8 cellular contexts compared by ENCODE assay signal in the genomic region with DNA sequence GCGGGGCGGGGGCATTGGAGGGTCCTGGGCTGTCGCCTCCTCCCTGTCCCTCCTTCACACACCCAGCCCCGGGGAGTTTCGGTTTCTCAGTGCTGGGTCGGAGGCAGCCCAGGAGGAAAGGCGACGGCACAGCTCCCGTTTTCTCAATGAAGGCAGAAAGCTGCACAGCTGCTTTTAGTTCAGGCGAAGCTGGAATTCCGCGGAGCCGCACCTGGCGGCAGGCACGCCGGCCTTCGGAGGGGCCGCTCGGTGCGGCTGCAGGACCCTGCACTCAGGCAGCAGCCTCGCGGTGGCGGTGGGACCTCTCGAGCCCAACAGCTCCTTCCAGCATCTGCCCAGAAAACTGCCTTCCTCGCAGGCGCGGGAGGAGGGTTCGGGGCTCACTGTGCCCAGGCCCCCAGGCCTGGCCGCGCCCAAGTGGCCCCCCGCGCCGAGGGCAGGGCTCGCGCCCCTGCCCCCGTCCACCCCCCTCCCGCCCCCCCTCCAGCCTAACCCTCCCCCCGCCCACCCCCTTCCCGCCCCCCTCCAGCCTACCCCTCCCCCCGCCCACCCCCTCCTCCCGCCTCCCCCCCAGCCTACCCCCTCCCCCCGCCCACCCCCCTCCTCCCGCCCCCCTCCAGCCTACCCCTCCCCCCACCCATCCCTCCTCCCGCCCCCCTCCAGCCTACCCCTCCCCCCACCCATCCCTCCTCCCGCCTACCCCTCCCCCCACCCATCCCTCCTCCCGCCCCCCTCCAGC. TPM values are rescaled to one million over a fixed set of nuclear protein-coding genes. Genes with fewer than 3 reads are reported as not detected.
DNase-seq lines count a peak whose midpoint lies in the region; ATAC-seq, FAIRE-seq and TF ChIP-seq lines count a peak whose summit lies in the region.

No MANE protein-coding gene starts in this region.

- no peaks in the 10 kb centered on the region for H3K36me3 ChIP-seq in kidney (ENCODE audit: control insufficient read depth in 1 of 2, insufficient read depth in 2 of 2, low read length in 2 of 2)
- H3K36me3 ChIP-seq in transverse colon: no peaks in the 10 kb centered on the region

- no peak for TF ChIP-seq POLR2A in transverse colon (IDR thresholded peaks at IDR 0.05)

- no peaks in the 10 kb centered on the region for H3K9me3 Mint-ChIP-seq in activated T-cell treated with anti-CD3 and anti-CD28 coated beads, Interleukin-2, amount 50 U/mL, for 4 hours
- no peaks in the 10 kb centered on the region for H3K9me3 Mint-ChIP-seq in activated naive CD8-positive, alpha-beta T cell treated with anti-CD3 and anti-CD28 coated beads for 36 hours

- intact Hi-C loops in kidney (cut with DNase I) (no loop called here), transverse colon (cut with DNase I; ENCODE audit: low total_unique reads) (no loop called here)

- peaks cover 36% of the 10 kb centered on the region for H3K27me3 Mint-ChIP-seq in activated T-cell treated with anti-CD3 and anti-CD28 coated beads, Interleukin-2, amount 50 U/mL, for 4 hours (ENCODE audit: low read depth)
- H3K27me3 Mint-ChIP-seq in activated naive CD8-positive, alpha-beta T cell treated with anti-CD3 and anti-CD28 coated beads for 36 hours: peaks cover 47% of the 10 kb centered on the region

- no peaks in the 10 kb centered on the region for H3K36me3 Mint-ChIP-seq in activated T-cell treated with anti-CD3 and anti-CD28 coated beads, Interleukin-2, amount 50 U/mL, for 4 hours (ENCODE audit: insufficient read depth)
- no peaks in the 10 kb centered on the region for H3K36me3 Mint-ChIP-seq in activated naive CD8-positive, alpha-beta T cell treated with anti-CD3 and anti-CD28 coated beads for 36 hours

- no peak overlapping the region for H3K27ac Mint-ChIP-seq in activated naive CD8-positive, alpha-beta T cell treated with anti-CD3 and anti-CD28 coated beads for 36 hours

- H3K27me3 ChIP-seq in transverse colon: peaks cover 51% of the 10 kb centered on the region

- DNase-seq in activated T-cell treated with anti-CD3 and anti-CD28 coated beads, Interleukin-2, amount 50 U/mL, for 4 hours: no peak
- DNase-seq in activated T-cell treated with anti-CD3 and anti-CD28 coated beads, Interleukin-2, amount 50 U/mL, for 1 hour: no peak
- peak; percentile 14 for DNase-seq in activated naive CD8-positive, alpha-beta T cell treated with anti-CD3 and anti-CD28 coated beads for 36 hours
- DNase-seq in kidney (peak; percentile 80), transverse colon (no peak), NCI-H446 treated with DMSO at 0.1 percent for 48 hours (lab: John Stamatoyannopoulos, UW) (no peak)
- no peak for DNase-seq in activated CD4-positive, CD25-positive, alpha-beta regulatory T cell treated with anti-CD3 and anti-CD28 coated beads, Interleukin-2, amount 50 U/mL, for 72 hours

- in situ Hi-C loops in transverse colon (cut with MboI; ENCODE audit: low pct_ligation_motif_present in 1 of 4, low pct_unique_long_range_greater_than_20kb in 1 of 4, low sequenced_read_pairs in 3 of 4): no loop called here

- H3K27ac ChIP-seq in kidney (ENCODE audit: low read depth in 2 of 2, low read length in 2 of 2) (no peak overlapping the region), transverse colon (peak overlapping the region in 3 of 4 donors; percentile 4 to 38 (median 36))

- WGBS in transverse colon (ENCODE audit: low coverage in 1 of 2), 2 donors: 0 to 6% methylated on average over 1 to 16 of the region's 46 CpGs

- ATAC-seq in activated T-cell treated with anti-CD3 and anti-CD28 coated beads, Interleukin-2, amount 50 U/mL, for 4 hours: peak; percentile 28 to 36
- no peak for ATAC-seq in HG03108 (IDR thresholded peaks at IDR 0.05; ENCODE audit: unreplicated experiment)

- peak overlapping the region; percentile 55 to 64 for H3K4me3 ChIP-seq in kidney (ENCODE audit: low read length in 2 of 2)
- H3K4me3 ChIP-seq in transverse colon: peak overlapping the region; percentile 14 to 52 (median 32)

- H3K9me3 ChIP-seq in kidney (ENCODE audit: control insufficient read depth in 1 of 2, low read length in 2 of 2): no peaks in the 10 kb centered on the region
- no peaks in the 10 kb centered on the region for H3K9me3 ChIP-seq in transverse colon

- no peak for TF ChIP-seq EP300 in transverse colon (IDR thresholded peaks at IDR 0.05; ENCODE audit: low read depth)

- no peak overlapping the region for H3K9ac ChIP-seq in kidney (ENCODE audit: low read length in 2 of 2)

- peak overlapping the region; percentile 56 for H3K4me3 Mint-ChIP-seq in activated T-cell treated with anti-CD3 and anti-CD28 coated beads, Interleukin-2, amount 50 U/mL, for 4 hours
- H3K4me3 Mint-ChIP-seq in activated naive CD8-positive, alpha-beta T cell treated with anti-CD3 and anti-CD28 coated beads for 36 hours: no peak overlapping the region

- no peak for FAIRE-seq in kidney (lab: Jason Lieb, UNC)

- H3K4me1 ChIP-seq in kidney (ENCODE audit: control insufficient read depth in 1 of 2, insufficient read depth in 1 of 2, low read depth in 1 of 2, low read length in 2 of 2): peaks cover 0 to 7% of the 10 kb centered on the region in 2 donors
- peaks cover 0 to 33% (median 25%) of the 10 kb centered on the region in 4 donors for H3K4me1 ChIP-seq in transverse colon

- peaks cover 18% of the 10 kb centered on the region for H3K4me1 Mint-ChIP-seq in activated T-cell treated with anti-CD3 and anti-CD28 coated beads, Interleukin-2, amount 50 U/mL, for 4 hours (ENCODE audit: low read depth)
- H3K4me1 Mint-ChIP-seq in activated naive CD8-positive, alpha-beta T cell treated with anti-CD3 and anti-CD28 coated beads for 36 hours: peaks cover 10% of the 10 kb centered on the region

- TF ChIP-seq CTCF in kidney (IDR thresholded peaks at IDR 0.05; ENCODE audit: borderline replicate concordance, extremely low read depth, insufficient read depth) (no peak), transverse colon (IDR thresholded peaks at IDR 0.05) (no peak)

RNA-seq across cellular contexts. Expression of gene FOXQ1, which starts 4.8 kb away (rescaled TPM):
- not detected for total RNA-seq in activated T-cell treated with anti-CD3 and anti-CD28 coated beads, Interleukin-2, amount 50 U/mL, for 4 hours
- not detected for total RNA-seq in activated naive CD8-positive, alpha-beta T cell treated with anti-CD3 and anti-CD28 coated beads for 36 hours
- total RNA-seq in kidney (33.6 TPM), transverse colon (1 to 10 TPM in 1 of 4 donors, not detected in 3; 1.6 TPM)
- 6.0 TPM for polyA plus RNA-seq in kidney (ENCODE audit: insufficient read depth, low read depth, low replicate concordance)

Comparison
In these comparisons a context has a peak if more than half of its experiments do, and no peak if none do; other contexts are left out.
1. DNase-seq: peak in activated naive CD8-positive, alpha-beta T cell treated with anti-CD3 and anti-CD28 coated beads for 36 hours (single experiment) and kidney (single experiment); none in activated T-cell treated with anti-CD3 and anti-CD28 coated beads, Interleukin-2, amount 50 U/mL, for 4 hours (single experiment), activated T-cell treated with anti-CD3 and anti-CD28 coated beads, Interleukin-2, amount 50 U/mL, for 1 hour (single experiment), transverse colon (single experiment), NCI-H446 treated with DMSO at 0.1 percent for 48 hours (single experiment) and activated CD4-positive, CD25-positive, alpha-beta regulatory T cell treated with anti-CD3 and anti-CD28 coated beads, Interleukin-2, amount 50 U/mL, for 72 hours (single experiment).
2. H3K27ac ChIP-seq: peak in transverse colon (3 of 4); none in kidney (0 of 2).
3. RNA of gene FOXQ1, which starts 4.8 kb away (total RNA-seq): 33.6 TPM in kidney (single experiment); not detected in activated T-cell treated with anti-CD3 and anti-CD28 coated beads, Interleukin-2, amount 50 U/mL, for 4 hours, not detected in activated naive CD8-positive, alpha-beta T cell treated with anti-CD3 and anti-CD28 coated beads for 36 hours and 1.6 TPM in transverse colon; every median in the first group is over 10 times any median in the second.